Comparison of ENCODE assay signal across 11 cellular contexts in the genomic region with DNA sequence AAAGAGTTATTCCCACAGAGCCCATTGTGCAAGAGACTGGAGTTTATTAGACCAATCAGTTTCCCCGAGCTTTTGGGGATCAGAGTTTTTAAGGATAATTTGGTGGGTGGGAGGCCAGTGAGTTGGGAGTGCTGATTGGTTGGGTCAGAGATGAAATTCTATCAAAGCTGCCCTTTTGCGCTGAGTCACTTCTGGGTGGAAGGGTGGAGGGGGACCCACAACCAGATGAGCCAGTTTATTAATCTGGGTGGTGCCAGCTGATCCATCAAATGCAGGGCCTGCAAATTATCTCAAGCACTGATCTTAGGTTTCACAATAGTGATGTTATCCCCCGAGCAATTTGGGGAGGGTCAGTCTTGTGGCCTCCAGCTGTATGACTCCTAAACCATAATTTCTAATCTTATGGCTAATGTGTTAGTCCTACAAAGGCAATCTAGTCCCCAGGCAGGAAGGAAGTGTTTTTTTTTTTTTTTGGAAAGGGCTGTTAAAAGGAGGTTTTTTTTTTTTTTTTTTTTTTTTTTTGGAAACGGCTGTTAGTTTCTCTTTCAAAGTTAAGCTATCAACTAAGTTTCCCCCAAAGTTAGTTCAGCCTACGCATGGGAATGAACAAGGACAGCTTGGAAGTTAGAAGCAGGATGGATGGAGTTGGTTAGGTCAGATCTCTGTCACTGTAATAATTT. TPM values are rescaled to one million over a fixed set of nuclear protein-coding genes. Genes with fewer than 3 reads are reported as not detected.
DNase-seq lines count a peak whose midpoint lies in the region; ATAC-seq and TF ChIP-seq lines count a peak whose summit lies in the region.
"Had no signal": no experiment of that assay in that cellular context is flagged by ENCODE, and none has a peak within 500 bp of the region (broad histone marks: within the 10 kb centered on the region; RNA-seq: fewer than 3 reads in every experiment).

No MANE protein-coding gene starts in this region.

- DNase-seq in T-helper 2 cell treated with Interferon-gamma antibody and Interleukin-4, amounts not matched to agents 5 μg/mL and 100 μg/mL, for 36 hours (ENCODE audit: low spot score) = no peak
- DNase-seq in T-helper 2 cell = no peak
- peak; percentile 21 for DNase-seq in OCI-LY7 (ENCODE audit: low spot score)
- peak; percentile 2 for DNase-seq in central memory CD4-positive, alpha-beta T cell
- DNase-seq in sciatic nerve (ENCODE audit: low spot score) = no peak
- DNase-seq in GM20000 (ENCODE audit: low spot score) = no peak
- DNase-seq in DMS153 (lab: John Stamatoyannopoulos, UW) = no peak
- DNase-seq: effector CD4-positive, alpha-beta T cell had no signal

- no TSS peak for BruUV-seq in OCI-LY7 (replicated peaks; lab: Mats Ljungman, UMichigan)

- peaks cover 16% of the 10 kb centered on the region for H3K4me1 Mint-ChIP-seq in T-helper 2 cell treated with Interferon-gamma antibody and Interleukin-4, amounts not matched to agents 5 μg/mL and 100 μg/mL, for 36 hours (ENCODE audit: low read depth)

- H3K9me3 Mint-ChIP-seq in T-helper 2 cell treated with Interferon-gamma antibody and Interleukin-4, amounts not matched to agents 5 μg/mL and 100 μg/mL, for 36 hours = no peaks in the 10 kb centered on the region

- H3K4me3 Mint-ChIP-seq in T-helper 2 cell treated with Interferon-gamma antibody and Interleukin-4, amounts not matched to agents 5 μg/mL and 100 μg/mL, for 36 hours = peak overlapping the region; percentile 33

- peak overlapping the region; percentile 62 for H3K4me3 ChIP-seq in OCI-LY7 (ENCODE audit: low read depth, low read length, poor library complexity, severe bottlenecking)
- H3K4me3 ChIP-seq: HAP-1, tibial nerve had no signal

- TF ChIP-seq CTCF in OCI-LY7 (conservative IDR thresholded peaks at IDR 0.05; ENCODE audit: low read length) = no peak
- no peak for TF ChIP-seq CTCF in GM20000 (IDR thresholded peaks at IDR 0.05; ENCODE audit: extremely low read depth, missing control alignments)

- POLR2A ChIA-PET in OCI-LY7 (lab: Charles Lee) = interaction anchor here (0.6 to 4.1 kb wide), 11 partner anchors 10 to 252 kb away, joined by 3 to 39 read pairs (median 5); a partner anchor contains a TSS

- H3K9me2 ChIP-seq in OCI-LY7 (ENCODE audit: insufficient read depth, low read length) = no peaks in the 10 kb centered on the region

- CTCF ChIA-PET in OCI-LY7 (lab: Charles Lee; ENCODE audit: unreplicated experiment) = interaction anchor here (0.9 kb wide), 1 partner anchor 8 kb away, joined by 4 read pairs; a partner anchor contains a TSS

- peak overlapping the region; percentile 94 for H3K27ac ChIP-seq in OCI-LY7 (ENCODE audit: low read depth, low read length, poor library complexity, severe bottlenecking)

- peak overlapping the region; percentile 62 for H3K27ac Mint-ChIP-seq in T-helper 2 cell treated with Interferon-gamma antibody and Interleukin-4, amounts not matched to agents 5 μg/mL and 100 μg/mL, for 36 hours

- H3K4me2 ChIP-seq in OCI-LY7 (ENCODE audit: low read length) = peak overlapping the region; percentile 86

- H3K4me1 ChIP-seq in OCI-LY7 (ENCODE audit: insufficient read depth, low read length, poor library complexity, severe bottlenecking) = peaks cover 87% of the 10 kb centered on the region
- H3K4me1 ChIP-seq: HAP-1 had no signal

- H3K9me3 ChIP-seq in OCI-LY7 (ENCODE audit: low read length) = no peaks in the 10 kb centered on the region; the same call in 1 of the 2 replicates
- H3K9me3 ChIP-seq: HAP-1, tibial nerve had no signal

- no peaks in the 10 kb centered on the region for H4K20me1 ChIP-seq in OCI-LY7 (ENCODE audit: insufficient read depth, low read length)

- ATAC-seq in sciatic nerve (peak; percentile 33), HG03439 (IDR thresholded peaks at IDR 0.05; ENCODE audit: unreplicated experiment) (no peak)

- H3K79me2 ChIP-seq in OCI-LY7 (ENCODE audit: insufficient read depth, low read depth, low read length) = peaks cover 5% of the 10 kb centered on the region; the same call in 1 of the 2 replicates

- no peaks in the 10 kb centered on the region for H3K27me3 Mint-ChIP-seq in T-helper 2 cell treated with Interferon-gamma antibody and Interleukin-4, amounts not matched to agents 5 μg/mL and 100 μg/mL, for 36 hours (ENCODE audit: low read depth)

- intact Hi-C loops in OCI-LY7 (cut with micrococcal nuclease; ENCODE audit: unreplicated experiment) (no loop called here), sciatic nerve (cut with DNase I) (no loop called here)

- peaks cover 32% of the 10 kb centered on the region for H3K36me3 Mint-ChIP-seq in T-helper 2 cell treated with Interferon-gamma antibody and Interleukin-4, amounts not matched to agents 5 μg/mL and 100 μg/mL, for 36 hours (ENCODE audit: low read depth)

- H3K36me3 ChIP-seq in OCI-LY7 (ENCODE audit: insufficient read depth, low read length) = peaks cover 68% of the 10 kb centered on the region

- no peak overlapping the region for H2AFZ ChIP-seq in OCI-LY7 (ENCODE audit: low read length)

RNA-seq across cellular contexts. Expression of a gene that starts 7.4 kb away (rescaled TPM):
- total RNA-seq in OCI-LY7 (2014; rRNA removed; shearing (Covaris generic)) = 0.22 TPM in 1 of 2 replicates, not detected in the other
- total RNA-seq in OCI-LY7 (2022) (0.15 and 0.38 TPM in 2 replicates), sciatic nerve (20.5 TPM)

RNA-seq across cellular contexts. Expression of a gene that starts 24.0 kb away (rescaled TPM):
- total RNA-seq in OCI-LY7 (2014; rRNA removed; shearing (Covaris generic)) = 109 and 111 TPM in 2 replicates
- total RNA-seq in OCI-LY7 (2022) = 104 and 123 TPM in 2 replicates
- total RNA-seq in sciatic nerve = 91.4 TPM

RNA-seq across cellular contexts. Expression of a gene that starts 44.3 kb away (rescaled TPM):
- total RNA-seq in OCI-LY7 (2014; rRNA removed; shearing (Covaris generic)) = 221 and 231 TPM in 2 replicates
- 119 and 137 TPM in 2 replicates for total RNA-seq in OCI-LY7 (2022)
- total RNA-seq in sciatic nerve = 23.4 TPM

Comparison
In these comparisons a context has a peak if more than half of its experiments do, and no peak if none do; other contexts are left out.
1. DNase-seq: peak in OCI-LY7 (single experiment) and central memory CD4-positive, alpha-beta T cell (single experiment); none in T-helper 2 cell treated with Interferon-gamma antibody and Interleukin-4, amounts not matched to agents 5 μg/mL and 100 μg/mL, for 36 hours (single experiment), T-helper 2 cell (0 of 5), sciatic nerve (single experiment), GM20000 (single experiment) and DMS153 (single experiment).
2. RNA of a gene that starts 7.4 kb away (total RNA-seq): 20.5 TPM in sciatic nerve (single experiment); 0.15 to 0.38 TPM in OCI-LY7; every median in the first group is over 10 times any median in the second.